ENCODE assay signal across 13 cellular contexts in genomic region chr17:35371934-35372333, GRCh38. TPM values are rescaled to one million over a fixed set of nuclear protein-coding genes. Genes with fewer than 3 reads are reported as not detected.
DNase-seq lines count a peak whose midpoint lies in the region; ATAC-seq and TF ChIP-seq lines count a peak whose summit lies in the region.
"Had no signal": no experiment of that assay in that cellular context is flagged by ENCODE, and none has a peak within 500 bp of the region (broad histone marks: within the 10 kb centered on the region; RNA-seq: fewer than 3 reads in every experiment).

No MANE protein-coding gene starts in this region.

- DNase-seq in right cardiac atrium, result no peak
- DNase-seq in Right ventricle myocardium inferior (ENCODE audit: missing footprints), result no peak
- no peak for DNase-seq in T-cell
- no peak for DNase-seq in fibroblast of villous mesenchyme (ENCODE audit: low read depth)
- DNase-seq in upper lobe of right lung, result no peak
- no peak for DNase-seq in NAMALWA (ENCODE audit: low spot score)
- DNase-seq in SK-N-SH, result no peak
- DNase-seq in glomerular visceral epithelial cell (ENCODE audit: extremely low spot score), result no peak
- DNase-seq: mesendoderm; NCI-H446 treated with DMSO at 0.1 percent for 48 hours; stimulated activated CD4-positive, alpha-beta T cell treated with anti-CD3 and anti-CD28 coated beads, Interleukin-2, amount 100 ng/mL, for 48 hours had no signal

- H3K36me3 Mint-ChIP-seq in T-cell, result peaks cover 15% of the 10 kb centered on the region

- H3K27ac ChIP-seq in right cardiac atrium (ENCODE audit: low read length) (no peak overlapping the region), upper lobe of right lung (no peak overlapping the region), SK-N-SH (ENCODE audit: low read depth in 2 of 2, low read length in 1 of 2) (no peak overlapping the region)
- H3K27ac ChIP-seq: C4-2B, epithelial cell of prostate had no signal

- no peaks in the 10 kb centered on the region for H3K9me3 ChIP-seq in right cardiac atrium (ENCODE audit: control insufficient read depth, low read length)
- no peaks in the 10 kb centered on the region for H3K9me3 ChIP-seq in upper lobe of right lung
- no peaks in the 10 kb centered on the region for H3K9me3 ChIP-seq in SK-N-SH

- no peaks in the 10 kb centered on the region for H3K9me2 ChIP-seq in SK-N-SH

- no peaks in the 10 kb centered on the region for H4K20me1 ChIP-seq in SK-N-SH (ENCODE audit: insufficient read depth)

- peak overlapping the region; percentile 8 to 75 for H3K27ac Mint-ChIP-seq in T-cell

- peaks cover 4 to 16% (median 11%) of the 10 kb centered on the region in 3 donors for H3K9me3 Mint-ChIP-seq in T-cell

- no peak for TF ChIP-seq RAD21 in SK-N-SH (IDR thresholded peaks at IDR 0.05; ENCODE audit: low read length)

- no peak for TF ChIP-seq EP300 in SK-N-SH (IDR thresholded peaks at IDR 0.05; ENCODE audit: borderline replicate concordance in 1 of 2, low read depth in 1 of 2, low read length in 1 of 2)

- intact Hi-C loops in right cardiac atrium (cut with DNase I) (loop anchor here in 1 of 4 donors (10.0 kb wide), 1 partner anchor 63 kb away; the partner anchor contains the start of gene SLFN12), Right ventricle myocardium inferior (cut with DNase I) (loop anchor here (2.0 to 5.0 kb wide), 3 partner anchors 59 to 165 kb away; partner anchors contain the start of genes SLFN12 and SLFN12L), upper lobe of right lung (cut with DNase I) (no loop called here)

- 62% methylated on average over 3 of the region's 3 CpGs for WGBS in right cardiac atrium
- 16% methylated on average over 3 of the region's 3 CpGs for WGBS in SK-N-SH (ENCODE audit: low lambda C conversion rate)

- H3K4me2 ChIP-seq in SK-N-SH, result no peak overlapping the region

- no peaks in the 10 kb centered on the region for H3K36me3 ChIP-seq in upper lobe of right lung
- no peaks in the 10 kb centered on the region for H3K36me3 ChIP-seq in SK-N-SH (replicated peaks in 1 of 2; ENCODE audit: control insufficient read depth in 1 of 2, insufficient read depth in 2 of 2, low read length in 1 of 2)

- no peaks in the 10 kb centered on the region for H3K27me3 Mint-ChIP-seq in T-cell

- no peak overlapping the region for H2AFZ ChIP-seq in SK-N-SH (ENCODE audit: low read depth)

- TF ChIP-seq CTCF in fibroblast of villous mesenchyme (IDR thresholded peaks at IDR 0.05; ENCODE audit: insufficient read depth, low read depth, low read length) (no peak), upper lobe of right lung (IDR thresholded peaks at IDR 0.05) (no peak), SK-N-SH (IDR thresholded peaks at IDR 0.05) (no peak)

- H3K4me3 Mint-ChIP-seq in T-cell, result peak overlapping the region; percentile 53 to 93 (median 61)

- H3K4me1 ChIP-seq in right cardiac atrium (ENCODE audit: control insufficient read depth, insufficient read depth, low read length) (peaks cover 2% of the 10 kb centered on the region), upper lobe of right lung (peaks cover 26% of the 10 kb centered on the region), SK-N-SH (ENCODE audit: control insufficient read depth in 1 of 2, insufficient read depth in 2 of 2, low read depth in 1 of 2, low read length in 1 of 2) (peaks cover 0 to 3% of the 10 kb centered on the region in 2 experiments; a peak in 2 of 4 replicates)

- peaks cover 55 to 66% (median 63%) of the 10 kb centered on the region in 3 donors for H3K4me1 Mint-ChIP-seq in T-cell

- POLR2A ChIA-PET in T-cell (lab: Charles Lee) (interaction anchor here in 1 of 2 donors (0.6 to 0.7 kb wide), 2 partner anchors 12 to 53 kb away, joined by 4 to 5 read pairs; no protein-coding TSS in a partner anchor), SK-N-SH (lab: Yijun Ruan, JAX) (no interaction called here)

- no peaks in the 10 kb centered on the region for H3K79me2 ChIP-seq in SK-N-SH (ENCODE audit: insufficient read depth)

- CTCF ChIA-PET in T-cell (lab: Charles Lee), result interaction anchor here in 1 of 2 donors (1.6 kb wide), 1 partner anchor 59 kb away, joined by 3 read pairs; no protein-coding TSS in a partner anchor
- CTCF ChIA-PET in SK-N-SH (lab: Yijun Ruan, JAX), result no interaction called here

- ATAC-seq in right cardiac atrium (no peak), Right ventricle myocardium inferior (no peak), T-cell (replicated peaks in 1 of 4) (no peak), upper lobe of right lung (no peak)

- H3K9ac ChIP-seq in SK-N-SH, result no peak overlapping the region

- H3F3A ChIP-seq in SK-N-SH (replicated peaks; ENCODE audit: insufficient read depth), result peaks cover 4% of the 10 kb centered on the region

- no peaks in the 10 kb centered on the region for H3K27me3 ChIP-seq in right cardiac atrium (ENCODE audit: control insufficient read depth, insufficient read depth)
- H3K27me3 ChIP-seq in upper lobe of right lung, result no peaks in the 10 kb centered on the region
- H3K27me3 ChIP-seq in SK-N-SH (ENCODE audit: insufficient read depth), result peaks cover 44% of the 10 kb centered on the region; the same call in 1 of the 2 replicates

- H3K4me3 ChIP-seq in right cardiac atrium (ENCODE audit: low read length), result peak overlapping the region; percentile 96
- peak overlapping the region; percentile 75 for H3K4me3 ChIP-seq in fibroblast of villous mesenchyme (ENCODE audit: low read depth, low read length)
- H3K4me3 ChIP-seq in upper lobe of right lung, result peak overlapping the region; percentile 66
- H3K4me3 ChIP-seq in SK-N-SH (ENCODE audit: low read depth in 2 of 2, low read length in 1 of 2), result no peak overlapping the region

TF ChIP-seq in SK-N-SH, 30 proteins besides CTCF, POLR2A, EP300 and RAD21 (continues in another document):
- no peak for TF ChIP-seq GABPA (IDR thresholded peaks at IDR 0.05; ENCODE audit: low read depth)
- TF ChIP-seq SIN3A (IDR thresholded peaks at IDR 0.05; ENCODE audit: borderline replicate concordance, low read depth, low read length), result no peak
- TF ChIP-seq TEAD4 (IDR thresholded peaks at IDR 0.05; ENCODE audit: borderline replicate concordance, insufficient read depth), result no peak
- TF ChIP-seq NRF1 (IDR thresholded peaks at IDR 0.05; ENCODE audit: low read depth, low read length), result no peak
- no peak for TF ChIP-seq FOSL2 (IDR thresholded peaks at IDR 0.05; ENCODE audit: borderline replicate concordance, low read depth)
- TF ChIP-seq ELF1 (IDR thresholded peaks at IDR 0.05), result no peak
- TF ChIP-seq USF2 (IDR thresholded peaks at IDR 0.05; ENCODE audit: borderline replicate concordance, low read depth, low read length), result no peak
- no peak for TF ChIP-seq CHD2 (IDR thresholded peaks at IDR 0.05; ENCODE audit: low read length, partially characterized antibody)
- TF ChIP-seq FOXJ3 (CRISPR knock-in tag; IDR thresholded peaks at IDR 0.05), result no peak
- no peak for TF ChIP-seq RXRA (IDR thresholded peaks at IDR 0.05; ENCODE audit: borderline replicate concordance, low read depth)
- TF ChIP-seq MAX (IDR thresholded peaks at IDR 0.05; ENCODE audit: low read depth), result no peak
- TF ChIP-seq POLR2AphosphoS5 (IDR thresholded peaks at IDR 0.05; ENCODE audit: low read depth, low read length), result no peak
- TF ChIP-seq SMC3 (IDR thresholded peaks at IDR 0.05; ENCODE audit: low read depth, low read length), result no peak
- TF ChIP-seq TAF1 (IDR thresholded peaks at IDR 0.05; ENCODE audit: borderline replicate concordance, low read depth, low read length), result no peak
- no peak for TF ChIP-seq IRF3 (IDR thresholded peaks at IDR 0.05; ENCODE audit: low read depth, low read length)
- no peak for TF ChIP-seq NFIC (IDR thresholded peaks at IDR 0.05; ENCODE audit: borderline replicate concordance)
- TF ChIP-seq EZH2phosphoT487 (IDR thresholded peaks at IDR 0.05; ENCODE audit: borderline replicate concordance, low read depth), result no peak
- no peak for TF ChIP-seq MXI1 (IDR thresholded peaks at IDR 0.05; ENCODE audit: low read depth, low read length)

RNA-seq across cellular contexts. Expression of gene SLFN11, which starts 1.5 kb away (rescaled TPM):
- total RNA-seq in right cardiac atrium, result 10 to 100 TPM; 12.0 to 21.5 (median 19.0) TPM
- 9.2 TPM for polyA plus RNA-seq in right cardiac atrium
- total RNA-seq in Right ventricle myocardium inferior, result 18.1 TPM
- 10 to 100 TPM; 22.2 to 43.2 (median 31.0) TPM for total RNA-seq in T-cell
- total RNA-seq in fibroblast of villous mesenchyme, result 54.8 and 95.9 TPM in 2 replicates
- total RNA-seq in upper lobe of right lung, result 75.7 TPM
- 0.02 TPM in 2 replicates for polyA plus RNA-seq in SK-N-SH (2012; rRNA removed)
- polyA plus RNA-seq in SK-N-SH (2012; cell fraction: cytosol; rRNA removed), result under 0.01 and 0.01 TPM in 2 replicates
- polyA plus RNA-seq in SK-N-SH (2012; cell fraction: nucleus; rRNA removed), result 0.07 TPM in 1 of 2 replicates, not detected in the other

Comparison
In these comparisons a context has a peak if more than half of its experiments do, and no peak if none do; other contexts are left out.
1. H3K4me3 ChIP-seq: peak in right cardiac atrium (single experiment), fibroblast of villous mesenchyme (single experiment) and upper lobe of right lung (single experiment); none in SK-N-SH (0 of 2).